ENCODE assay signal across 35 cellular contexts in the genomic region with DNA sequence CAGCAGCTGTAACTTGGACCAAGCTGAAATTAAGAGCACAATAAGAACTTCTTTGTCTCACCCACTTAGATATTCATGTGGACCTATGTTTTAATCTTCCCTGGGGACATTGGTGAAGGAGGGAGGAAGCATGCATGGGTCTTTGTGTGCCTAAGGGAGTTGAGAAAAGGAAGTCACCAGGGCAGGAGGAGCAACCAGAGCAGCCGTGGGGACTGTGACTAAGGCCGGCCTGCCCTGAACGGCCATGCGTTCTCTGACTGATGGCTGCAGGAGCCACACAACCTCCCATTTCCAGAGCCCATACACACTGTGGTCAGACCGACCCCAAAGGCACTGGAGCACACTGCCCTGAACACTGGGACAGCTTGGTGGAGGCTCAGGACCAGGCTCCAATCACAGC. TPM values are rescaled to one million over a fixed set of nuclear protein-coding genes. Genes with fewer than 3 reads are reported as not detected.
"Had no signal": no experiment of that assay in that cellular context is flagged by ENCODE, and none has a peak within 500 bp of the region (broad histone marks: within the 10 kb centered on the region; RNA-seq: fewer than 3 reads in every experiment).

No MANE protein-coding gene starts in this region.

- DNase-seq: cerebellar nuclear complex; cortex of kidney; foreskin keratinocyte; glutamatergic neuron; heart right ventricle; hypothalamus; immature natural killer cell; islet precursor cell; kidney glomerular epithelial cell; left colon; left ventricle myocardium superior; lower lobe of right lung; naive thymus-derived CD8-positive, alpha-beta T cell; right lobe of liver; stimulated activated CD4-positive, alpha-beta T cell treated with anti-CD3 and anti-CD28 coated beads, Interleukin-12 subunit alpha, Interleukin-12 subunit beta, amount 100 ng/mL, for 4 hours; stimulated activated CD4-positive, alpha-beta T cell treated with anti-CD3 and anti-CD28 coated beads, Interleukin-1b, Interleukin-23, amount 100 ng/mL, for 48 hours; stimulated activated CD4-positive, alpha-beta T cell treated with anti-CD3 and anti-CD28 coated beads, Interleukin-4, amount 100 ng/mL, for 1 hour; stimulated activated CD8-positive, alpha-beta memory T cell treated with anti-CD3 and anti-CD28 coated beads, Interleukin-4, amount 100 ng/mL, for 48 hours; stimulated activated naive CD4-positive, alpha-beta T cell treated with Interleukin-2 at 50 U/mL for 16 hours; stomach; thyroid gland; trophoblast cell had no signal

- H3K36me3 ChIP-seq: heart right ventricle, lower lobe of right lung, neutrophil, right lobe of liver, stomach, thyroid gland had no signal

- H3K27me3 ChIP-seq: foreskin keratinocyte, neutrophil, right lobe of liver, thyroid gland had no signal

- ATAC-seq: foreskin keratinocyte; heart right ventricle; left colon; left ventricle myocardium superior; lower lobe of right lung; naive thymus-derived CD8-positive, alpha-beta T cell; right lobe of liver had no signal

- H2AFZ ChIP-seq: parathyroid adenoma had no signal

- H3K79me2 ChIP-seq: parathyroid adenoma had no signal

- H3K4me3 ChIP-seq: heart right ventricle, lower lobe of right lung, right lobe of liver, smooth muscle cell, stomach, thyroid gland had no signal

- H3K4me1 ChIP-seq: foreskin keratinocyte, heart right ventricle, lower lobe of right lung, parathyroid adenoma, right lobe of liver, stomach, thyroid gland had no signal

- H3K27ac ChIP-seq: foreskin keratinocyte, heart right ventricle, lower lobe of right lung, neutrophil, parathyroid adenoma, right lobe of liver, stomach, thyroid gland had no signal

- H3K9me3 ChIP-seq: heart right ventricle, lower lobe of right lung, neutrophil, right lobe of liver, stomach, thyroid gland had no signal

- H3K4me2 ChIP-seq: smooth muscle cell had no signal

- H3K9ac ChIP-seq: parathyroid adenoma had no signal

RNA-seq across cellular contexts. Expression of gene SLC35G4, which starts 43.7 kb away (rescaled TPM):
- total RNA-seq: dermis microvascular lymphatic vessel endothelial cell; foreskin keratinocyte; heart right ventricle; left colon; left ventricle myocardium superior; lower lobe of right lung; mesenteric fat pad; myocyte; naive thymus-derived CD8-positive, alpha-beta T cell; omental fat pad; progenitor cell of endocrine pancreas; right lobe of liver; smooth muscle cell; stomach; subcutaneous adipose tissue; temporal lobe; thyroid gland; urinary bladder had no signal
- polyA plus RNA-seq: esophagus; foreskin keratinocyte; heart right ventricle; immature natural killer cell; naive thymus-derived CD8-positive, alpha-beta T cell; neural cell; smooth muscle cell; stomach; urinary bladder had no signal
